Comparison of ENCODE assay signal across 8 cellular contexts in the genomic region with DNA sequence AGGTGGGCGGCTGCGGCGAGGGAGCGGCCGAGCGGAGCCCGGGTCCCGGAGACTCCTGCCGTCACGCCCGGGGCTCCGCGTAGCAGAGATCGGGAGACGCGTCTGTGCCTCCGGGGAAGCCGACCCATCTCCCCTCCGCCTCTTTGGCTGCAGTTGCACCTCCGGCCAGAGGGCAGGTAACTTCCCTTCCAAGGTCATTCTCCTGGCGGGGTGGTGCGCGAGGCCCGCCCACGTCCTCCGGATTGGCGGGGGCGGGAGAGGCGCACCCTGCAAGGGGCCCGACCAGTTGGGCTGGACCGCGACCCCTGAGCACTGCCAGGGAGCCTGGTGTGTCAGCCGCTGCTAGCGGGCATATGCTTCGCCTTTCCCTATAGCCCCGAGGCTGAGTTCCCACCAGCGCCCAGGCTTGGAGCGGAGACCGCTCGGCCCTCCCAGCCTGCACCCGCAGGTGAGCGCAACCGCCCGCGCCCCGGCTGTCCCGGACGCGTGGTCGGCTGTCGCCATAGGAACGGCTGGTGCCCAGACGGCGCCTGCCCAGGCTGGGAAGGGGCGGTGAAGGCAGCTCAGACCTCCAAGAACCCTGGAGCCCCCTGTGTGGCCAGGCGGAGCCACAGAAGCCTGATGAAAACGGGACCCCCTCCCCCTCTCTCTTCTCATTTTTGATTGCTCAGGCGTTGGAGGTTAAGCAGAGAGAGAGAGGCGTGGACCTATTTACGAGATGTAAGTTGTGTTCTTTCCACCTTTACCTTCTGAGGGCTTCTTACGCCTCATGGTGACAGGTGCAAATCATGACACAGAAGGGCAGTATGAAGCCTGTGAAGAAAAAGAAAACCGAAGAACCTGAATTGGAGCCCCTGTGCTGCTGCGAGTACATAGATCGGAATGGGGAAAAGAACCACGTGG. TPM values are rescaled to one million over a fixed set of nuclear protein-coding genes. Genes with fewer than 3 reads are reported as not detected.
A peak's percentile ranks its signal among the peaks of the same experiment; 100 is the strongest.
DNase-seq lines count a peak whose midpoint lies in the region; ATAC-seq, FAIRE-seq and TF ChIP-seq lines count a peak whose summit lies in the region.

No MANE protein-coding gene starts in this region.

- DNase-seq in DMS79 (lab: John Stamatoyannopoulos, UW), result peak; percentile 27
- DNase-seq in HPDE6-E6E7 (ENCODE audit: extremely low spot score), result peak; percentile 27
- no peak for DNase-seq in brain microvascular endothelial cell
- DNase-seq in keratinocyte (ENCODE audit: low read depth, low spot score), result no peak
- DNase-seq in stimulated activated CD4-positive, alpha-beta T cell treated with anti-CD3 and anti-CD28 coated beads, Interleukin-2, amount 100 ng/mL, for 24 hours, result peak; percentile 31 to 48
- no peak for DNase-seq in DMS114 treated with DMSO at 0.1 percent for 48 hours (lab: John Stamatoyannopoulos, UW; ENCODE audit: unreplicated experiment)

- peak overlapping the region; percentile 85 for H3K4me2 ChIP-seq in keratinocyte (ENCODE audit: control insufficient read depth, extremely low read depth, insufficient read depth, low read depth, low read length)

- in situ Hi-C loops in brain microvascular endothelial cell (cut with HindIII; ENCODE audit: low pct_ligation_motif_present, low sequenced_read_pairs), result no loop called here

- H3K9me3 ChIP-seq in keratinocyte (ENCODE audit: control insufficient read depth, low read depth, low read length), result no peaks in the 10 kb centered on the region

- peaks cover 11% of the 10 kb centered on the region for H3K27me3 ChIP-seq in brain microvascular endothelial cell (replicated peaks)
- peaks cover 7% of the 10 kb centered on the region for H3K27me3 ChIP-seq in keratinocyte (ENCODE audit: control insufficient read depth, extremely low read depth, insufficient read depth, low read length)

- H3K4me1 ChIP-seq in keratinocyte (ENCODE audit: control insufficient read depth, extremely low read depth, insufficient read depth, low read length), result no peaks in the 10 kb centered on the region

- H3K9me1 ChIP-seq in keratinocyte (ENCODE audit: control insufficient read depth, extremely low read depth, insufficient read depth, low read length), result no peaks in the 10 kb centered on the region

- H3K36me3 ChIP-seq in brain microvascular endothelial cell (replicated peaks), result no peaks in the 10 kb centered on the region
- H3K36me3 ChIP-seq in keratinocyte (ENCODE audit: control insufficient read depth in 2 of 2, extremely low read depth in 1 of 2, insufficient read depth in 2 of 2, low read length in 2 of 2), result no peaks in the 10 kb centered on the region

- dilution Hi-C loops in keratinocyte (cut with MboI; ENCODE audit: extremely low pct_ligation_motif_present, low sequenced_read_pairs), result no loop called here

- no peaks in the 10 kb centered on the region for H3K79me2 ChIP-seq in keratinocyte (ENCODE audit: control insufficient read depth, insufficient read depth, low read length)

- H4K20me1 ChIP-seq in keratinocyte (ENCODE audit: control insufficient read depth, extremely low read depth, insufficient read depth, low read length), result no peaks in the 10 kb centered on the region

- H3K27ac ChIP-seq in brain microvascular endothelial cell (no peak overlapping the region), keratinocyte (ENCODE audit: control insufficient read depth, insufficient read depth, low read length) (no peak overlapping the region)

- peak overlapping the region; percentile 56 for H3K9ac ChIP-seq in keratinocyte (ENCODE audit: control insufficient read depth, extremely low read depth, insufficient read depth, low read length)

- no peak for FAIRE-seq in keratinocyte (lab: Jason Lieb, UNC)

- ATAC-seq in GM21390 (IDR thresholded peaks at IDR 0.05; ENCODE audit: unreplicated experiment), result peak; percentile 41
- peak; percentile 74 for ATAC-seq in SK-N-SH treated with all-trans-retinoic acid at 6 μM for 48 hours

- H2AFZ ChIP-seq in keratinocyte (ENCODE audit: control insufficient read depth, low read length), result peak overlapping the region; percentile 81

- H3K4me3 ChIP-seq in brain microvascular endothelial cell (ENCODE audit: low read depth, low read length) (peak overlapping the region; percentile 64), keratinocyte (ENCODE audit: control insufficient read depth in 2 of 3, extremely low read depth in 1 of 3, insufficient read depth in 2 of 3, low read depth in 1 of 3, low read length in 3 of 3) (peak overlapping the region; percentile 62 to 74 (median 62))

- TF ChIP-seq CTCF in brain microvascular endothelial cell (IDR thresholded peaks at IDR 0.05; ENCODE audit: low read depth, low read length, missing control alignments), result no peak
- no peak for TF ChIP-seq CTCF in keratinocyte (optimal IDR thresholded peaks at IDR 0.05 in 1 of 3, IDR thresholded peaks at IDR 0.05 in 1 of 3, conservative IDR thresholded peaks at IDR 0.05 in 1 of 3; ENCODE audit: extremely low read depth in 1 of 3, insufficient read depth in 2 of 3, low read length in 3 of 3)

TF ChIP-seq in SK-N-SH treated with all-trans-retinoic acid at 6 μM for 48 hours, 23 proteins besides CTCF, POLR2A, EP300 and RAD21:
- TF ChIP-seq ESRRG (CRISPR knock-in tag; IDR thresholded peaks at IDR 0.05), result no peak
- TF ChIP-seq, protein P1, sequence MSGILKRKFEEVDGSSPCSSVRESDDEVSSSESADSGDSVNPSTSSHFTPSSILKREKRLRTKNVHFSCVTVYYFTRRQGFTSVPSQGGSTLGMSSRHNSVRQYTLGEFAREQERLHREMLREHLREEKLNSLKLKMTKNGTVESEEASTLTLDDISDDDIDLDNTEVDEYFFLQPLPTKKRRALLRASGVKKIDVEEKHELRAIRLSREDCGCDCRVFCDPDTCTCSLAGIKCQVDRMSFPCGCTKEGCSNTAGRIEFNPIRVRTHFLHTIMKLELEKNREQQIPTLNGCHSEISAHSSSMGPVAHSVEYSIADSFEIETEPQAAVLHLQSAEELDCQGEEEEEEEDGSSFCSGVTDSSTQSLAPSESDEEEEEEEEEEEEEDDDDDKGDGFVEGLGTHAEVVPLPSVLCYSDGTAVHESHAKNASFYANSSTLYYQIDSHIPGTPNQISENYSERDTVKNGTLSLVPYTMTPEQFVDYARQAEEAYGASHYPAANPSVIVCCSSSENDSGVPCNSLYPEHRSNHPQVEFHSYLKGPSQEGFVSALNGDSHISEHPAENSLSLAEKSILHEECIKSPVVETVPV (CRISPR knock-in tag; IDR thresholded peaks at IDR 0.05), result no peak
- TF ChIP-seq TCF4 (CRISPR knock-in tag; IDR thresholded peaks at IDR 0.05; ENCODE audit: borderline replicate concordance), result no peak
- TF ChIP-seq, protein P2, sequence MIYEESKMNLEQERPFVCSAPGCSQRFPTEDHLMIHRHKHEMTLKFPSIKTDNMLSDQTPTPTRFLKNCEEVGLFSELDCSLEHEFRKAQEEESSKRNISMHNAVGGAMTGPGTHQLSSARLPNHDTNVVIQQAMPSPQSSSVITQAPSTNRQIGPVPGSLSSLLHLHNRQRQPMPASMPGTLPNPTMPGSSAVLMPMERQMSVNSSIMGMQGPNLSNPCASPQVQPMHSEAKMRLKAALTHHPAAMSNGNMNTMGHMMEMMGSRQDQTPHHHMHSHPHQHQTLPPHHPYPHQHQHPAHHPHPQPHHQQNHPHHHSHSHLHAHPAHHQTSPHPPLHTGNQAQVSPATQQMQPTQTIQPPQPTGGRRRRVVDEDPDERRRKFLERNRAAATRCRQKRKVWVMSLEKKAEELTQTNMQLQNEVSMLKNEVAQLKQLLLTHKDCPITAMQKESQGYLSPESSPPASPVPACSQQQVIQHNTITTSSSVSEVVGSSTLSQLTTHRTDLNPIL (CRISPR knock-in tag; IDR thresholded peaks at IDR 0.05; ENCODE audit: low read depth), result no peak
- no peak for TF ChIP-seq ZFP3 (CRISPR knock-in tag; IDR thresholded peaks at IDR 0.05)

RNA-seq across cellular contexts. Expression of a gene that starts 0.5 kb away (rescaled TPM):
- polyA plus RNA-seq in keratinocyte, result 1.4 to 2.3 TPM (median 1.4 TPM) in 3 replicates
- 1.3 TPM for polyA plus RNA-seq in keratinocyte (2011; ENCODE audit: low read depth)
- polyA plus RNA-seq in keratinocyte (2011; cell fraction: cytosol; rRNA removed), result 0.44 and 1.2 TPM in 2 replicates
- polyA plus RNA-seq in keratinocyte (2011; cell fraction: nucleus; rRNA removed), result 4.4 and 4.8 TPM in 2 replicates
- polyA plus RNA-seq in keratinocyte (2012; ENCODE audit: low replicate concordance), result 1.1 and 1.2 TPM in 2 replicates
- polyA minus RNA-seq in keratinocyte, result 1.5 to 3.2 TPM (median 3.2 TPM) in 3 replicates
- polyA minus RNA-seq in keratinocyte (2011; cell fraction: cytosol; rRNA and poly(A)+ RNA removed), result 1.2 TPM
- 2.3 and 3.6 TPM in 2 replicates for polyA minus RNA-seq in keratinocyte (2011; cell fraction: nucleus; rRNA and poly(A)+ RNA removed)

Comparison
In these comparisons a context has a peak if more than half of its experiments do, and no peak if none do; other contexts are left out.
1. DNase-seq: peak in DMS79 (single experiment), HPDE6-E6E7 (single experiment) and stimulated activated CD4-positive, alpha-beta T cell treated with anti-CD3 and anti-CD28 coated beads, Interleukin-2, amount 100 ng/mL, for 24 hours (2 of 2); none in brain microvascular endothelial cell (single experiment), keratinocyte (single experiment) and DMS114 treated with DMSO at 0.1 percent for 48 hours (single experiment).